ENCODE assay signal across 9 cellular contexts in genomic region chr7:21542891-21543527, GRCh38. TPM values are rescaled to one million over a fixed set of nuclear protein-coding genes. Genes with fewer than 3 reads are reported as not detected.
A peak's percentile ranks its signal among the peaks of the same experiment; 100 is the strongest.
DNase-seq lines count a peak whose midpoint lies in the region; ATAC-seq and TF ChIP-seq lines count a peak whose summit lies in the region.
"Had no signal": no experiment of that assay in that cellular context is flagged by ENCODE, and none has a peak within 500 bp of the region (broad histone marks: within the 10 kb centered on the region; RNA-seq: fewer than 3 reads in every experiment).

Gene DNAH11, plus strand, starts transcription at chr7:21543039. Its CDS starts 207 bp downstream, at chr7:21543246.

- peak within 1 kb of the TSS; percentile 97 for H3K4me2 ChIP-seq in MM.1S (ENCODE audit: low read depth, low read length)

- H3K27me3 ChIP-seq in AG04450 (ENCODE audit: control insufficient read depth, insufficient read depth, low read length) (peaks cover 20% of the 10 kb centered on the region), MM.1S (replicated peaks; ENCODE audit: insufficient read depth, low read length) (no peaks in the 10 kb centered on the region)

- H2AFZ ChIP-seq in MM.1S (ENCODE audit: low read length) = peak within 1 kb of the TSS; percentile 88

- no peaks in the 10 kb centered on the region; the same call in 1 of the 2 replicates for H3K4me1 ChIP-seq in MM.1S (ENCODE audit: low read length)

- TF ChIP-seq CTCF in AG04450 (IDR thresholded peaks at IDR 0.05; ENCODE audit: low read depth, low read length) = no peak
- no peak for TF ChIP-seq CTCF in MM.1S (IDR thresholded peaks at IDR 0.05; ENCODE audit: low read length)

- no peaks in the 10 kb centered on the region for H3K36me3 ChIP-seq in MM.1S (replicated peaks; ENCODE audit: insufficient read depth, low read length)

- H3K4me3 ChIP-seq in AG04450 (ENCODE audit: low read depth, low read length) (peak within 1 kb of the TSS; percentile 43), MM.1S (ENCODE audit: low read length) (peak within 1 kb of the TSS; percentile 65)

- POLR2A ChIA-PET in AG04450 (lab: Yijun Ruan, JAX) = no interaction called here

- no peaks in the 10 kb centered on the region for H3K9me2 ChIP-seq in MM.1S (replicated peaks; ENCODE audit: insufficient read depth, low read length)

- no peaks in the 10 kb centered on the region for H3K79me2 ChIP-seq in MM.1S (ENCODE audit: low read length)

- H3K9me3 ChIP-seq in AG04450 (ENCODE audit: control insufficient read depth, insufficient read depth, low read length) (no peaks in the 10 kb centered on the region; the same call in 1 of the 2 replicates), MM.1S (replicated peaks; ENCODE audit: insufficient read depth, low read length) (no peaks in the 10 kb centered on the region)

- no peaks in the 10 kb centered on the region for H3F3A ChIP-seq in MM.1S (ENCODE audit: insufficient read depth, low read length)

- H3K27ac ChIP-seq in AG04450 (ENCODE audit: low read depth, low read length) = no peak within 1 kb of the TSS
- no peak within 1 kb of the TSS for H3K27ac ChIP-seq in MM.1S (ENCODE audit: low read length)

- DNase-seq in AG04450 (ENCODE audit: low read depth, low spot score) (no peak), MM.1S (peak; percentile 62), astrocyte of the hippocampus (ENCODE audit: low read depth, low spot score) (peak; percentile 70), iPS-NIHi7 (ENCODE audit: extremely low spot score) (peak; percentile 89), medulla oblongata (ENCODE audit: extremely low spot score) (no peak)
- peak; percentile 5 for DNase-seq in stimulated activated CD4-positive, alpha-beta T cell treated with anti-CD3 and anti-CD28 coated beads, Interleukin-4, amount 100 ng/mL, for 1 hour

- H3K9ac ChIP-seq in MM.1S (ENCODE audit: low read length) = no peak within 1 kb of the TSS

- ATAC-seq in GM18519 (IDR thresholded peaks at IDR 0.05; ENCODE audit: low FRiP score, unreplicated experiment) = peak; percentile 71
- ATAC-seq in HG02970 (IDR thresholded peaks at IDR 0.05; ENCODE audit: low FRiP score, unreplicated experiment) = no peak
- ATAC-seq: HCT116 had no signal

- CTCF ChIA-PET in AG04450 (lab: Charles Lee) = no interaction called here

- no peaks in the 10 kb centered on the region for H4K20me1 ChIP-seq in MM.1S (ENCODE audit: insufficient read depth, low read length)

RNA-seq across cellular contexts. Expression of gene DNAH11, which starts in this region (rescaled TPM):
- not detected in 2 replicates for polyA plus RNA-seq in AG04450 (2011; rRNA removed)
- not detected in 2 replicates for polyA minus RNA-seq in AG04450 (2011; rRNA and poly(A)+ RNA removed)

Comparison
In these comparisons a context has a peak if more than half of its experiments do, and no peak if none do; other contexts are left out.
1. DNase-seq: peak in MM.1S (single experiment), astrocyte of the hippocampus (single experiment), iPS-NIHi7 (single experiment) and stimulated activated CD4-positive, alpha-beta T cell treated with anti-CD3 and anti-CD28 coated beads, Interleukin-4, amount 100 ng/mL, for 1 hour (single experiment); none in AG04450 (single experiment) and medulla oblongata (single experiment).